Comparison of ENCODE assay signal across 1 cellular context in genomic region chrX:153626863-153627674, GRCh38.
TF ChIP-seq lines count a peak whose summit lies in the region.

No MANE protein-coding gene starts in this region.

TF ChIP-seq in HepG2, 621 proteins besides CTCF, POLR2A, EP300 and RAD21 (continued from another document and continues in another):
- TF ChIP-seq, protein P1, sequence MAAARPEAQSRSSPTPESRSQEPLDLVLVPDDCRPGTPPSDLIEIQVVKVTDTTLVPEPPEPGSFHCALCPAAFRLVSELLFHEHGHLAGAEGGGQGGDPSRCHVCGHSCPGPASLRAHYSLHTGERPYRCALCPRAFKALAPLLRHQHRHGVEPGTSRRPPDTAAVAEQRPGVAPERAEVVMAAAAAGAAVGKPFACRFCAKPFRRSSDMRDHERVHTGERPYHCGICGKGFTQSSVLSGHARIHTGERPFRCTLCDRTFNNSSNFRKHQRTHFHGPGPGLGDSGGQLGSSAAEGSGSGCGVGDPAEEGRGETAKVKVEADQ (CRISPR knock-in tag; IDR thresholded peaks at IDR 0.05; ENCODE audit: borderline replicate concordance) = no peak
- TF ChIP-seq ZNF772 (CRISPR knock-in tag; IDR thresholded peaks at IDR 0.05) = no peak
- no peak for TF ChIP-seq ZNF674 (CRISPR knock-in tag; IDR thresholded peaks at IDR 0.05; ENCODE audit: low read depth)
- no peak for TF ChIP-seq BCL3 (CRISPR knock-in tag; IDR thresholded peaks at IDR 0.05)
- 0 out of 2 replicates have a peak, but pooled peaks have one; percentile 4 for TF ChIP-seq KLF6 (CRISPR knock-in tag; IDR thresholded peaks at IDR 0.05)
- TF ChIP-seq CENPX (CRISPR knock-in tag; IDR thresholded peaks at IDR 0.05) = no peak
- TF ChIP-seq KLF16 (CRISPR knock-in tag; IDR thresholded peaks at IDR 0.05) = peak in 1 of 2 experiments; percentile 47; a peak in 1 of 4 replicates
- TF ChIP-seq SRSF4 (IDR thresholded peaks at IDR 0.05; ENCODE audit: low read depth, low read length, poor library complexity, severe bottlenecking) = no peak
- TF ChIP-seq ZNF382 (CRISPR knock-in tag; IDR thresholded peaks at IDR 0.05; ENCODE audit: borderline replicate concordance) = no peak
- TF ChIP-seq ARID2 (CRISPR knock-in tag; IDR thresholded peaks at IDR 0.05; ENCODE audit: borderline replicate concordance) = 0 out of 2 replicates have a peak, but pooled peaks have one; percentile 12
- no peak for TF ChIP-seq TCF7 (IDR thresholded peaks at IDR 0.05; ENCODE audit: low read depth)
- no peak for TF ChIP-seq ZNF34 (CRISPR knock-in tag; IDR thresholded peaks at IDR 0.05; ENCODE audit: borderline replicate concordance)
- no peak for TF ChIP-seq ZNF496 (CRISPR knock-in tag; IDR thresholded peaks at IDR 0.05; ENCODE audit: insufficient replicate concordance)
- TF ChIP-seq EHMT2 (IDR thresholded peaks at IDR 0.05; ENCODE audit: borderline replicate concordance, low read depth, low read length) = no peak
- no peak for TF ChIP-seq MEF2D (CRISPR knock-in tag; IDR thresholded peaks at IDR 0.05)
- TF ChIP-seq YEATS4 (CRISPR knock-in tag; IDR thresholded peaks at IDR 0.05; ENCODE audit: borderline replicate concordance) = peak; percentile 43; the same call in 1 of the 2 replicates
- TF ChIP-seq ZNF207 (IDR thresholded peaks at IDR 0.05; ENCODE audit: borderline replicate concordance) = no peak
- TF ChIP-seq GZF1 (CRISPR knock-in tag; IDR thresholded peaks at IDR 0.05) = no peak
- TF ChIP-seq, protein P2, sequence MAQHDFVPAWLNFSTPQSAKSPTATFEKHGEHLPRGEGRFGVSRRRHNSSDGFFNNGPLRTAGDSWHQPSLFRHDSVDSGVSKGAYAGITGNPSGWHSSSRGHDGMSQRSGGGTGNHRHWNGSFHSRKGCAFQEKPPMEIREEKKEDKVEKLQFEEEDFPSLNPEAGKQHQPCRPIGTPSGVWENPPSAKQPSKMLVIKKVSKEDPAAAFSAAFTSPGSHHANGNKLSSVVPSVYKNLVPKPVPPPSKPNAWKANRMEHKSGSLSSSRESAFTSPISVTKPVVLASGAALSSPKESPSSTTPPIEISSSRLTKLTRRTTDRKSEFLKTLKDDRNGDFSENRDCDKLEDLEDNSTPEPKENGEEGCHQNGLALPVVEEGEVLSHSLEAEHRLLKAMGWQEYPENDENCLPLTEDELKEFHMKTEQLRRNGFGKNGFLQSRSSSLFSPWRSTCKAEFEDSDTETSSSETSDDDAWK (CRISPR knock-in tag; IDR thresholded peaks at IDR 0.05) = no peak
- TF ChIP-seq ZNF17 (CRISPR knock-in tag; IDR thresholded peaks at IDR 0.05) = no peak
- 0 out of 2 replicates have a peak, but pooled peaks have one; percentile 29 for TF ChIP-seq BRD4 (CRISPR knock-in tag; IDR thresholded peaks at IDR 0.05)
- TF ChIP-seq, protein P3, sequence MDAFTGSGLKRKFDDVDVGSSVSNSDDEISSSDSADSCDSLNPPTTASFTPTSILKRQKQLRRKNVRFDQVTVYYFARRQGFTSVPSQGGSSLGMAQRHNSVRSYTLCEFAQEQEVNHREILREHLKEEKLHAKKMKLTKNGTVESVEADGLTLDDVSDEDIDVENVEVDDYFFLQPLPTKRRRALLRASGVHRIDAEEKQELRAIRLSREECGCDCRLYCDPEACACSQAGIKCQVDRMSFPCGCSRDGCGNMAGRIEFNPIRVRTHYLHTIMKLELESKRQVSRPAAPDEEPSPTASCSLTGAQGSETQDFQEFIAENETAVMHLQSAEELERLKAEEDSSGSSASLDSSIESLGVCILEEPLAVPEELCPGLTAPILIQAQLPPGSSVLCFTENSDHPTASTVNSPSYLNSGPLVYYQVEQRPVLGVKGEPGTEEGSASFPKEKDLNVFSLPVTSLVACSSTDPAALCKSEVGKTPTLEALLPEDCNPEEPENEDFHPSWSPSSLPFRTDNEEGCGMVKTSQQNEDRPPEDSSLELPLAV (CRISPR knock-in tag; conservative IDR thresholded peaks at IDR 0.05; ENCODE audit: low read depth) = no peak
- TF ChIP-seq ZFP90 (CRISPR knock-in tag; IDR thresholded peaks at IDR 0.05; ENCODE audit: borderline replicate concordance) = no peak
- peak; percentile 74 for TF ChIP-seq ASH2L (IDR thresholded peaks at IDR 0.05; ENCODE audit: insufficient read length, low read depth, low read length)
- TF ChIP-seq ZNF235 (CRISPR knock-in tag; IDR thresholded peaks at IDR 0.05; ENCODE audit: borderline replicate concordance) = no peak
- no peak for TF ChIP-seq ZNF639 (CRISPR knock-in tag; conservative IDR thresholded peaks at IDR 0.05)
- peak; percentile 85 for TF ChIP-seq RARA (CRISPR knock-in tag; IDR thresholded peaks at IDR 0.05)
- TF ChIP-seq RERE (CRISPR knock-in tag; IDR thresholded peaks at IDR 0.05; ENCODE audit: low read depth) = no peak
- TF ChIP-seq ZNF879 (CRISPR knock-in tag; IDR thresholded peaks at IDR 0.05) = no peak
- TF ChIP-seq TMF1 (CRISPR knock-in tag; IDR thresholded peaks at IDR 0.05; ENCODE audit: low read depth) = no peak
- TF ChIP-seq TEAD2 (CRISPR knock-in tag; IDR thresholded peaks at IDR 0.05) = no peak
- no peak for TF ChIP-seq ZNF766 (CRISPR knock-in tag; IDR thresholded peaks at IDR 0.05; ENCODE audit: borderline replicate concordance)
- TF ChIP-seq DR1 (CRISPR knock-in tag; IDR thresholded peaks at IDR 0.05) = no peak
- TF ChIP-seq MED8 (CRISPR knock-in tag; IDR thresholded peaks at IDR 0.05; ENCODE audit: insufficient replicate concordance) = peak; percentile 94
- TF ChIP-seq MTF1 (CRISPR knock-in tag; IDR thresholded peaks at IDR 0.05) = no peak; the same call in 1 of the 2 replicates
- TF ChIP-seq ZSCAN30 (CRISPR knock-in tag; IDR thresholded peaks at IDR 0.05) = no peak
- no peak for TF ChIP-seq AKNA (CRISPR knock-in tag; IDR thresholded peaks at IDR 0.05; ENCODE audit: borderline replicate concordance)
- TF ChIP-seq, protein P4, sequence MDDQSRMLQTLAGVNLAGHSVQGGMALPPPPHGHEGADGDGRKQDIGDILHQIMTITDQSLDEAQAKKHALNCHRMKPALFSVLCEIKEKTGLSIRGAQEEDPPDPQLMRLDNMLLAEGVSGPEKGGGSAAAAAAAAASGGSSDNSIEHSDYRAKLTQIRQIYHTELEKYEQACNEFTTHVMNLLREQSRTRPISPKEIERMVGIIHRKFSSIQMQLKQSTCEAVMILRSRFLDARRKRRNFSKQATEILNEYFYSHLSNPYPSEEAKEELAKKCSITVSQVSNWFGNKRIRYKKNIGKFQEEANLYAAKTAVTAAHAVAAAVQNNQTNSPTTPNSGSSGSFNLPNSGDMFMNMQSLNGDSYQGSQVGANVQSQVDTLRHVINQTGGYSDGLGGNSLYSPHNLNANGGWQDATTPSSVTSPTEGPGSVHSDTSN (CRISPR knock-in tag; IDR thresholded peaks at IDR 0.05; ENCODE audit: borderline replicate concordance) = no peak
- peak; percentile 28; the same call in 1 of the 2 replicates for TF ChIP-seq ETV5 (CRISPR knock-in tag; IDR thresholded peaks at IDR 0.05; ENCODE audit: borderline replicate concordance)
- no peak for TF ChIP-seq SRSF9 (IDR thresholded peaks at IDR 0.05; ENCODE audit: borderline replicate concordance, insufficient read depth, low read depth, low read length, poor library complexity, severe bottlenecking)
- TF ChIP-seq FOSL2 (CRISPR knock-in tag; IDR thresholded peaks at IDR 0.05) = peak; percentile 51
- 0 out of 2 replicates have a peak, but pooled peaks have one; percentile 9 for TF ChIP-seq IRF2 (CRISPR knock-in tag; IDR thresholded peaks at IDR 0.05)
- no peak for TF ChIP-seq POLR2AphosphoS2 (IDR thresholded peaks at IDR 0.05; ENCODE audit: low read depth, low read length)
- no peak for TF ChIP-seq ZNF782 (CRISPR knock-in tag; IDR thresholded peaks at IDR 0.05; ENCODE audit: borderline replicate concordance)
- TF ChIP-seq MZF1 (CRISPR knock-in tag; IDR thresholded peaks at IDR 0.05; ENCODE audit: borderline replicate concordance) = no peak
- no peak for TF ChIP-seq CCAR2 (optimal IDR thresholded peaks at IDR 0.05; ENCODE audit: low read depth, low read length)
- peak; percentile 32; the same call in 1 of the 2 replicates for TF ChIP-seq FOXA3 (CRISPR knock-in tag; IDR thresholded peaks at IDR 0.05)
- no peak for TF ChIP-seq ARHGAP35 (CRISPR knock-in tag; IDR thresholded peaks at IDR 0.05; ENCODE audit: borderline replicate concordance)
- TF ChIP-seq ATF4 (CRISPR knock-in tag; IDR thresholded peaks at IDR 0.05) = no peak
